26 cellular contexts compared by ENCODE assay signal in genomic region chr19:12893582-12893981, GRCh38. TPM values are rescaled to one million over a fixed set of nuclear protein-coding genes. Genes with fewer than 3 reads are reported as not detected.
A peak's percentile ranks its signal among the peaks of the same experiment; 100 is the strongest.
DNase-seq lines count a peak whose midpoint lies in the region; ATAC-seq and TF ChIP-seq lines count a peak whose summit lies in the region.
"Had no signal": no experiment of that assay in that cellular context is flagged by ENCODE, and none has a peak within 500 bp of the region (broad histone marks: within the 10 kb centered on the region; RNA-seq: fewer than 3 reads in every experiment).

No MANE protein-coding gene starts in this region.

- ATAC-seq in activated T-cell treated with anti-CD3 and anti-CD28 coated beads, Interleukin-2, amount 50 U/mL, for 72 hours (replicated peaks in 1 of 2), result no peak
- no peak for ATAC-seq in DND-41 (ENCODE audit: insufficient read depth, low read depth)
- ATAC-seq in HG03432 (IDR thresholded peaks at IDR 0.05; ENCODE audit: unreplicated experiment), result no peak
- no peak for ATAC-seq in GM21447 (IDR thresholded peaks at IDR 0.05; ENCODE audit: unreplicated experiment)
- ATAC-seq: sciatic nerve had no signal

- peaks cover 30% of the 10 kb centered on the region for H3K79me2 ChIP-seq in DND-41 (ENCODE audit: insufficient read depth, low read length)

- H3K27me3 ChIP-seq in DND-41 (ENCODE audit: insufficient read depth, low read length, poor library complexity), result no peaks in the 10 kb centered on the region
- H3K27me3 ChIP-seq: esophagus muscularis mucosa, hepatocyte, thyroid gland had no signal

- peaks cover 30% of the 10 kb centered on the region for H3K4me1 Mint-ChIP-seq in activated T-cell treated with anti-CD3 and anti-CD28 coated beads, Interleukin-2, amount 50 U/mL, for 72 hours (ENCODE audit: low read depth)
- peaks cover 25% of the 10 kb centered on the region for H3K4me1 Mint-ChIP-seq in brain
- H3K4me1 Mint-ChIP-seq in neural crest cell, result peaks cover 20% of the 10 kb centered on the region

- no peak for DNase-seq in activated T-cell treated with anti-CD3 and anti-CD28 coated beads, Interleukin-2, amount 50 U/mL, for 72 hours
- DNase-seq in activated T-cell treated with anti-CD3 and anti-CD28 coated beads, Interleukin-2, amount 50 U/mL, for 48 hours, result no peak
- DNase-seq in DND-41, result no peak
- no peak for DNase-seq in neural crest cell (ENCODE audit: low read depth, low spot score)
- no peak for DNase-seq in NCI-H345 (lab: John Stamatoyannopoulos, UW)
- DNase-seq: activated CD4-positive, CD25-positive, alpha-beta regulatory T cell; activated effector memory CD4-positive, alpha-beta T cell treated with Interleukin-2 at 50 U/mL for 16 hours; amygdala; C1 segment of cervical spinal cord; endodermal cell; left ventricle myocardium inferior; NCI-H1105 treated with DMSO at 0.1 percent for 48 hours; NCI-H2029; NCI-H774; SK-N-SH; T1000; thyroid gland had no signal

- peaks cover 5 to 8% of the 10 kb centered on the region in 2 donors for H3K36me3 Mint-ChIP-seq in activated T-cell treated with anti-CD3 and anti-CD28 coated beads, Interleukin-2, amount 50 U/mL, for 72 hours (ENCODE audit: insufficient read depth in 2 of 2)
- peaks cover 6% of the 10 kb centered on the region for H3K36me3 Mint-ChIP-seq in brain
- H3K36me3 Mint-ChIP-seq in neural crest cell (ENCODE audit: low read depth), result no peaks in the 10 kb centered on the region

- H3K4me3 ChIP-seq in DND-41 (ENCODE audit: low read depth in 1 of 2, low read length in 2 of 2), result no peak overlapping the region
- H3K4me3 ChIP-seq: esophagus muscularis mucosa, hepatocyte, left ventricle myocardium inferior, thyroid gland had no signal

- no peaks in the 10 kb centered on the region for H3K9me3 ChIP-seq in DND-41 (ENCODE audit: insufficient read depth, low read length, severe bottlenecking)
- H3K9me3 ChIP-seq: esophagus muscularis mucosa, left ventricle myocardium inferior, SK-N-SH, thyroid gland had no signal

- TF ChIP-seq CTCF in DND-41 (IDR thresholded peaks at IDR 0.05; ENCODE audit: borderline replicate concordance, extremely low read depth, low read length, poor library complexity, severe bottlenecking) (no peak), brain (conservative IDR thresholded peaks at IDR 0.05) (no peak), neural crest cell (conservative IDR thresholded peaks at IDR 0.05) (no peak)

- H3K36me3 ChIP-seq in DND-41 (ENCODE audit: insufficient read depth, low read length), result peaks cover 57% of the 10 kb centered on the region

- H3K27ac Mint-ChIP-seq in activated T-cell treated with anti-CD3 and anti-CD28 coated beads, Interleukin-2, amount 50 U/mL, for 72 hours, result no peak overlapping the region
- no peak overlapping the region for H3K27ac Mint-ChIP-seq in brain
- H3K27ac Mint-ChIP-seq in neural crest cell (ENCODE audit: unreplicated experiment), result peak overlapping the region; percentile 71
- H3K27ac Mint-ChIP-seq: endodermal cell; stimulated activated naive CD8-positive, alpha-beta T cell treated with anti-CD3 and anti-CD28 coated beads, Interleukin-15, Interleukin-2, amounts not matched to agents 100 ng/mL and 50 ng/mL, for 24 hours had no signal

- peaks cover 32% of the 10 kb centered on the region for H3K4me1 ChIP-seq in DND-41 (ENCODE audit: insufficient read depth, low read length)

- peak overlapping the region; percentile 11; the same call in 1 of the 2 replicates for H3K4me2 ChIP-seq in DND-41 (ENCODE audit: insufficient read depth, low read length)
- H3K4me2 ChIP-seq: hepatocyte, SK-N-SH had no signal

- no peak overlapping the region for H2AFZ ChIP-seq in DND-41 (ENCODE audit: low read depth, low read length)
- H2AFZ ChIP-seq: hepatocyte had no signal

- peak overlapping the region; percentile 25 to 99 for H3K4me3 Mint-ChIP-seq in activated T-cell treated with anti-CD3 and anti-CD28 coated beads, Interleukin-2, amount 50 U/mL, for 72 hours
- peak overlapping the region; percentile 62 to 99 (median 75) for H3K4me3 Mint-ChIP-seq in brain
- peak overlapping the region; percentile 80 for H3K4me3 Mint-ChIP-seq in neural crest cell
- H3K4me3 Mint-ChIP-seq: stimulated activated naive CD8-positive, alpha-beta T cell treated with anti-CD3 and anti-CD28 coated beads, Interleukin-15, Interleukin-2, amounts not matched to agents 100 ng/mL and 50 ng/mL, for 24 hours had no signal

- H4K20me1 ChIP-seq in DND-41 (ENCODE audit: insufficient read depth, low read length), result peaks cover 16% of the 10 kb centered on the region

- H3K27ac ChIP-seq in DND-41 (ENCODE audit: low read length), result no peak overlapping the region
- H3K27ac ChIP-seq: esophagus muscularis mucosa, hepatocyte, left ventricle myocardium inferior, thyroid gland had no signal

- no peaks in the 10 kb centered on the region for H3K9me3 Mint-ChIP-seq in activated T-cell treated with anti-CD3 and anti-CD28 coated beads, Interleukin-2, amount 50 U/mL, for 72 hours
- H3K9me3 Mint-ChIP-seq in brain (no peaks in the 10 kb centered on the region), neural crest cell (no peaks in the 10 kb centered on the region)
- H3K9me3 Mint-ChIP-seq: endodermal cell; stimulated activated naive CD8-positive, alpha-beta T cell treated with anti-CD3 and anti-CD28 coated beads, Interleukin-15, Interleukin-2, amounts not matched to agents 100 ng/mL and 50 ng/mL, for 24 hours had no signal

- H3K9ac ChIP-seq in DND-41 (ENCODE audit: low read depth, low read length), result no peak overlapping the region
- H3K9ac ChIP-seq: SK-N-SH had no signal

- H3K27me3 Mint-ChIP-seq in activated T-cell treated with anti-CD3 and anti-CD28 coated beads, Interleukin-2, amount 50 U/mL, for 72 hours (ENCODE audit: low read depth), result no peaks in the 10 kb centered on the region
- H3K27me3 Mint-ChIP-seq in brain (peaks cover 11% of the 10 kb centered on the region), neural crest cell (ENCODE audit: low read depth) (peaks cover 8% of the 10 kb centered on the region)
- H3K27me3 Mint-ChIP-seq: stimulated activated naive CD8-positive, alpha-beta T cell treated with anti-CD3 and anti-CD28 coated beads, Interleukin-15, Interleukin-2, amounts not matched to agents 100 ng/mL and 50 ng/mL, for 24 hours had no signal

RNA-seq across cellular contexts. Expression of gene GCDH, which starts 2.6 kb away (rescaled TPM):
- 10 to 100 TPM; 23.2 to 25.1 TPM for total RNA-seq in activated T-cell treated with anti-CD3 and anti-CD28 coated beads, Interleukin-2, amount 50 U/mL, for 72 hours
- polyA plus RNA-seq in brain (ENCODE audit: insufficient read depth, low read depth, low replicate concordance), result 54.4 TPM
- total RNA-seq in neural crest cell, result 46.7 and 48.3 TPM in 2 replicates

RNA-seq across cellular contexts. Expression of gene KLF1, which starts 6.6 kb away (rescaled TPM):
- total RNA-seq in activated T-cell treated with anti-CD3 and anti-CD28 coated beads, Interleukin-2, amount 50 U/mL, for 72 hours, result under 1 TPM; 0.19 to 0.58 TPM
- 1.3 TPM for polyA plus RNA-seq in brain (ENCODE audit: insufficient read depth, low read depth, low replicate concordance)
- total RNA-seq in neural crest cell, result 0.18 TPM in 1 of 2 replicates, not detected in the other
- total RNA-seq: esophagus muscularis mucosa, left ventricle myocardium inferior, thyroid gland had no signal
- polyA plus RNA-seq: hepatocyte, SK-N-SH had no signal

RNA-seq across cellular contexts. Expression of gene DNASE2, which starts 12.3 kb away (rescaled TPM):
- total RNA-seq in activated T-cell treated with anti-CD3 and anti-CD28 coated beads, Interleukin-2, amount 50 U/mL, for 72 hours, result 10 to 100 TPM; 34.5 to 39.1 TPM
- 56.9 TPM for polyA plus RNA-seq in brain (ENCODE audit: insufficient read depth, low read depth, low replicate concordance)
- 8.6 and 11.2 TPM in 2 replicates for total RNA-seq in neural crest cell

RNA-seq across cellular contexts. Expression of gene SYCE2, which starts 25.5 kb away (rescaled TPM):
- total RNA-seq in activated T-cell treated with anti-CD3 and anti-CD28 coated beads, Interleukin-2, amount 50 U/mL, for 72 hours, result 1 to 10 TPM; 3.1 to 4.5 TPM
- polyA plus RNA-seq in brain (ENCODE audit: insufficient read depth, low read depth, low replicate concordance), result 7.6 TPM
- total RNA-seq in neural crest cell, result 1.4 and 2.0 TPM in 2 replicates
- total RNA-seq: cardiac septum, left ventricle myocardium inferior, posterior vena cava, sciatic nerve, thyroid gland had no signal
- polyA plus RNA-seq: hepatocyte had no signal

RNA-seq across cellular contexts. Expression of gene FARSA, which starts 39.9 kb away (rescaled TPM):
- total RNA-seq in activated T-cell treated with anti-CD3 and anti-CD28 coated beads, Interleukin-2, amount 50 U/mL, for 72 hours, result 10 to 100 TPM; 63.4 to 70.4 TPM
- polyA plus RNA-seq in brain (ENCODE audit: insufficient read depth, low read depth, low replicate concordance), result 156 TPM
- 81.6 and 83.1 TPM in 2 replicates for total RNA-seq in neural crest cell
